Comparison of ENCODE assay signal across 8 cellular contexts in genomic region chr13:50081106-50081898, GRCh38.
A peak's percentile ranks its signal among the peaks of the same experiment; 100 is the strongest.
DNase-seq lines count a peak whose midpoint lies in the region; ATAC-seq and TF ChIP-seq lines count a peak whose summit lies in the region.

No MANE protein-coding gene starts in this region.

- TF ChIP-seq CTCF in DND-41 (IDR thresholded peaks at IDR 0.05; ENCODE audit: borderline replicate concordance, extremely low read depth, low read length, poor library complexity, severe bottlenecking): peak; percentile 41
- TF ChIP-seq CTCF in epithelial cell of esophagus (IDR thresholded peaks at IDR 0.05; ENCODE audit: insufficient read depth, low read depth, low read length, missing control alignments): peak; percentile 14

- DNase-seq in DND-41 (peak; percentile 74), GM23248 (peak; percentile 59), NCI-H1417 (lab: John Stamatoyannopoulos, UW) (peak; percentile 38 to 92 (median 92)), epithelial cell of esophagus (ENCODE audit: low read depth) (peak; percentile 58), myocyte (ENCODE audit: low read depth) (peak; percentile 62), SW 1271 (lab: John Stamatoyannopoulos, UW) (no peak)
- DNase-seq in activated CD8-positive, alpha-beta memory T cell treated with anti-CD3 and anti-CD28 coated beads for 24 hours: peak; percentile 79

- H3K27ac ChIP-seq in DND-41 (ENCODE audit: low read length) (peak overlapping the region; percentile 96), GM23248 (peak overlapping the region; percentile 81)

- H3K4me1 ChIP-seq in DND-41 (ENCODE audit: insufficient read depth, low read length) (peaks cover 56% of the 10 kb centered on the region), GM23248 (ENCODE audit: insufficient read depth) (peaks cover 37% of the 10 kb centered on the region)

- peaks cover 17% of the 10 kb centered on the region for H3F3A ChIP-seq in GM23248 (ENCODE audit: insufficient read depth)

- H3K4me3 ChIP-seq in DND-41 (ENCODE audit: low read depth in 1 of 2, low read length in 2 of 2) (peak overlapping the region; percentile 58 to 90), GM23248 (peak overlapping the region; percentile 78), epithelial cell of esophagus (ENCODE audit: low read length) (peak overlapping the region; percentile 51)

- peaks cover 5% of the 10 kb centered on the region for H3K27me3 Mint-ChIP-seq in stimulated activated naive CD8-positive, alpha-beta T cell treated with anti-CD3 and anti-CD28 coated beads, Interleukin-15, Interleukin-2, amounts not matched to agents 100 ng/mL and 50 ng/mL, for 24 hours

- H3K4me1 Mint-ChIP-seq in stimulated activated naive CD8-positive, alpha-beta T cell treated with anti-CD3 and anti-CD28 coated beads, Interleukin-15, Interleukin-2, amounts not matched to agents 100 ng/mL and 50 ng/mL, for 24 hours (ENCODE audit: low read depth): peaks cover 68% of the 10 kb centered on the region

- peak overlapping the region; percentile 75 for H3K4me2 ChIP-seq in DND-41 (ENCODE audit: insufficient read depth, low read length)
- peak overlapping the region; percentile 83 for H3K4me2 ChIP-seq in GM23248 (ENCODE audit: unreplicated experiment)

- ATAC-seq in DND-41 (ENCODE audit: insufficient read depth, low read depth): peak; percentile 24

- peaks cover 97% of the 10 kb centered on the region for H3K79me2 ChIP-seq in DND-41 (ENCODE audit: insufficient read depth, low read length)
- H3K79me2 ChIP-seq in GM23248 (ENCODE audit: insufficient read depth): peaks cover 82% of the 10 kb centered on the region

- H3K36me3 Mint-ChIP-seq in stimulated activated naive CD8-positive, alpha-beta T cell treated with anti-CD3 and anti-CD28 coated beads, Interleukin-15, Interleukin-2, amounts not matched to agents 100 ng/mL and 50 ng/mL, for 24 hours (ENCODE audit: low read depth): peaks cover 29% of the 10 kb centered on the region

- H3K9me3 Mint-ChIP-seq in stimulated activated naive CD8-positive, alpha-beta T cell treated with anti-CD3 and anti-CD28 coated beads, Interleukin-15, Interleukin-2, amounts not matched to agents 100 ng/mL and 50 ng/mL, for 24 hours: no peaks in the 10 kb centered on the region

- no peaks in the 10 kb centered on the region for H3K27me3 ChIP-seq in DND-41 (ENCODE audit: insufficient read depth, low read length, poor library complexity)
- no peaks in the 10 kb centered on the region for H3K27me3 ChIP-seq in GM23248 (replicated peaks; ENCODE audit: insufficient read depth)

- 2% methylated on average over 45 to 71 of the region's 71 CpGs for WGBS in GM23248 (ENCODE audit: low coverage in 1 of 2, low lambda C conversion rate in 2 of 2, missing lambda C conversion rate in 2 of 2), 2 experiments

- H3K9ac ChIP-seq in DND-41 (ENCODE audit: low read depth, low read length) (peak overlapping the region; percentile 95), GM23248 (peak overlapping the region; percentile 86)

- H3K36me3 ChIP-seq in DND-41 (ENCODE audit: insufficient read depth, low read length) (peaks cover 26% of the 10 kb centered on the region), GM23248 (ENCODE audit: low read depth) (no peaks in the 10 kb centered on the region)

- H3K9me2 ChIP-seq in GM23248 (ENCODE audit: insufficient read depth): no peaks in the 10 kb centered on the region

- peak overlapping the region; percentile 96 for H3K4me3 Mint-ChIP-seq in stimulated activated naive CD8-positive, alpha-beta T cell treated with anti-CD3 and anti-CD28 coated beads, Interleukin-15, Interleukin-2, amounts not matched to agents 100 ng/mL and 50 ng/mL, for 24 hours

- H3K9me3 ChIP-seq in DND-41 (ENCODE audit: insufficient read depth, low read length, severe bottlenecking) (no peaks in the 10 kb centered on the region), GM23248 (ENCODE audit: low read depth) (no peaks in the 10 kb centered on the region)

- peaks cover 46% of the 10 kb centered on the region for H4K20me1 ChIP-seq in DND-41 (ENCODE audit: insufficient read depth, low read length)
- no peaks in the 10 kb centered on the region for H4K20me1 ChIP-seq in GM23248 (ENCODE audit: insufficient read depth)

- peak overlapping the region; percentile 99 for H3K27ac Mint-ChIP-seq in stimulated activated naive CD8-positive, alpha-beta T cell treated with anti-CD3 and anti-CD28 coated beads, Interleukin-15, Interleukin-2, amounts not matched to agents 100 ng/mL and 50 ng/mL, for 24 hours

- in situ Hi-C loops in GM23248 (cut with MboI): loop anchor here (10.0 to 25.0 kb wide), 2 partner anchors 456 to 723 kb away; no protein-coding TSS in a partner anchor

- H2AFZ ChIP-seq in DND-41 (ENCODE audit: low read depth, low read length): peak overlapping the region; percentile 61
- H2AFZ ChIP-seq in GM23248: peak overlapping the region; percentile 80

Comparison
In these comparisons a context has a peak if more than half of its experiments do, and no peak if none do; other contexts are left out.
1. DNase-seq: peak in DND-41 (single experiment), GM23248 (single experiment), NCI-H1417 (3 of 3), activated CD8-positive, alpha-beta memory T cell treated with anti-CD3 and anti-CD28 coated beads for 24 hours (single experiment), epithelial cell of esophagus (single experiment) and myocyte (single experiment); none in SW 1271 (0 of 2).
2. Peak in every context shown above with its lines, with median percentiles within 50 percentile points of each other: H3K4me3 ChIP-seq.